In the genomic region with DNA sequence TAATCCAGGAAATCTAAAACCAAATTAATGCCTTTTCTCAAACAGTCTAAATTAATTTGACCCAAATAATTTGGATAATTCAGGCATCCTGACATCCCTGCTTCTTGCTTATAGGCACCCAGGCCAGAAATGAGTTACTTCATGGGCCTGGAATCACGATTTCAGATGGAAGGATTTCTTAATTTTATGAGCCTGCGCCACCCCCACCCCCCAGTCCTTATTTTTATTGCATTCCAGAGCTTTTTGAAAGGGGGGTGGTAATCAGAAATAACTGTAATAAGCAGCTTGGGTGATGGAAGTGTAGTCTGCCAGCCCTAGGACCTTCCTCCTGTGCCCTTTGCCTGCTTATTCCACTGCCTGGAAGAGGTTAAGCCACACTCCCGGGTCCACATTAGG, we compare ENCODE assay signal across 9 cellular contexts. TPM values are rescaled to one million over a fixed set of nuclear protein-coding genes. Genes with fewer than 3 reads are reported as not detected.
DNase-seq lines count a peak whose midpoint lies in the region; ATAC-seq and TF ChIP-seq lines count a peak whose summit lies in the region.
"Had no signal": no experiment of that assay in that cellular context is flagged by ENCODE, and none has a peak within 500 bp of the region (broad histone marks: within the 10 kb centered on the region; RNA-seq: fewer than 3 reads in every experiment).

No MANE protein-coding gene starts in this region.

- peak overlapping the region; percentile 70 for H3K9ac ChIP-seq in mammary epithelial cell (ENCODE audit: insufficient read depth, low read length)

- H3K79me2 ChIP-seq in mammary epithelial cell (ENCODE audit: insufficient read depth, low read length): peaks cover 52% of the 10 kb centered on the region

- H3K4me1 ChIP-seq in right atrium auricular region: peaks cover 0 to 42% of the 10 kb centered on the region in 2 donors
- peaks cover 29% of the 10 kb centered on the region for H3K4me1 ChIP-seq in mammary epithelial cell (ENCODE audit: insufficient read depth, low read length)
- peaks cover 56% of the 10 kb centered on the region for H3K4me1 ChIP-seq in mesodermal cell (ENCODE audit: control insufficient read depth, insufficient read depth, low read length, poor library complexity, severe bottlenecking)
- peaks cover 33% of the 10 kb centered on the region for H3K4me1 ChIP-seq in vagina

- DNase-seq in right atrium auricular region (ENCODE audit: low spot score) (no peak), left ventricle myocardium superior (no peak), mammary epithelial cell (no peak), vagina (ENCODE audit: extremely low spot score in 2 of 2) (no peak), GOT3 (lab: John Stamatoyannopoulos, UW) (no peak), cortex of kidney (lab: John Stamatoyannopoulos, UW) (no peak)

- TF ChIP-seq CTCF in right atrium auricular region (IDR thresholded peaks at IDR 0.05) (no peak), mammary epithelial cell (conservative IDR thresholded peaks at IDR 0.05 in 1 of 2, IDR thresholded peaks at IDR 0.05 in 1 of 2; ENCODE audit: extremely low read depth in 1 of 2, insufficient read depth in 1 of 2, low read depth in 1 of 2, low read length in 2 of 2) (no peak), vagina (IDR thresholded peaks at IDR 0.05) (no peak)

- ATAC-seq in left ventricle myocardium superior (no peak), HG03342 (IDR thresholded peaks at IDR 0.05; ENCODE audit: unreplicated experiment) (no peak)

- dilution Hi-C loops in mammary epithelial cell (cut with HindIII; ENCODE audit: low sequenced_read_pairs): no loop called here

- CTCF ChIA-PET in mammary epithelial cell (lab: Charles Lee; ENCODE audit: low non-redundant PET): interaction anchor here (0.5 kb wide), 1 partner anchor 130 kb away, joined by 6 read pairs; no protein-coding TSS in a partner anchor

- H3K4me3 ChIP-seq in right atrium auricular region (peak overlapping the region; percentile 99 to 100), mammary epithelial cell (replicated peaks in 1 of 3; ENCODE audit: insufficient read depth in 1 of 3, low read depth in 2 of 3, low read length in 3 of 3) (peak overlapping the region; percentile 78 to 99 (median 82)), mesodermal cell (ENCODE audit: extremely low read depth, insufficient read depth, low read length, poor library complexity, severe bottlenecking) (peak overlapping the region; percentile 96), vagina (peak overlapping the region; percentile 78 to 98)

- TSS peak; percentile 1 for BruUV-seq in mammary epithelial cell (replicated peaks; lab: Mats Ljungman, UMichigan)

- intact Hi-C loops in left ventricle myocardium superior (cut with micrococcal nuclease) (no loop called here), mammary epithelial cell (cut with micrococcal nuclease) (loop anchor here (2.0 kb wide), 1 partner anchor 41 kb away; a partner anchor contains a TSS), vagina (cut with DNase I) (no loop called here)

- H3K27ac ChIP-seq in right atrium auricular region (peak overlapping the region; percentile 97 to 99), mammary epithelial cell (ENCODE audit: insufficient read depth, low read depth, low read length) (peak overlapping the region; percentile 53), mesodermal cell (ENCODE audit: low read depth, low read length, severe bottlenecking) (peak overlapping the region; percentile 96), vagina (peak overlapping the region; percentile 94)

- in situ Hi-C loops in mammary epithelial cell (cut with MboI; ENCODE audit: low sequenced_read_pairs in 2 of 2): no loop called here

- no peaks in the 10 kb centered on the region for H4K20me1 ChIP-seq in mammary epithelial cell (ENCODE audit: insufficient read depth, low read length)

- 0% methylated on average over 3 of the region's 3 CpGs for WGBS in mammary epithelial cell (ENCODE audit: low coverage, missing lambda C conversion rate)
- WGBS in mesodermal cell (ENCODE audit: insufficient coverage in 2 of 2), 2 experiments: no CpG with 5 or more reads among the region's 3 CpGs

- H3K4me2 ChIP-seq in mammary epithelial cell (ENCODE audit: insufficient read depth, low read depth, low read length): peak overlapping the region; percentile 83

- peak overlapping the region; percentile 22 for H2AFZ ChIP-seq in mammary epithelial cell (ENCODE audit: low read depth, low read length)

- H3K9me3 ChIP-seq in right atrium auricular region (no peaks in the 10 kb centered on the region), mammary epithelial cell (replicated peaks; ENCODE audit: insufficient read depth, low read length) (no peaks in the 10 kb centered on the region), mesodermal cell (ENCODE audit: control insufficient read depth, low read length) (no peaks in the 10 kb centered on the region), vagina (no peaks in the 10 kb centered on the region)

- peaks cover 53% of the 10 kb centered on the region for H3K36me3 ChIP-seq in right atrium auricular region
- H3K36me3 ChIP-seq in mammary epithelial cell (ENCODE audit: insufficient read depth, low read length): peaks cover 33% of the 10 kb centered on the region
- peaks cover 72% of the 10 kb centered on the region for H3K36me3 ChIP-seq in mesodermal cell (ENCODE audit: control insufficient read depth, insufficient read depth, low read length)
- H3K36me3 ChIP-seq in vagina: peaks cover 0 to 55% of the 10 kb centered on the region in 2 donors

- H3K27me3 ChIP-seq in right atrium auricular region: no peaks in the 10 kb centered on the region
- H3K27me3 ChIP-seq in mammary epithelial cell (ENCODE audit: insufficient read depth, low read length): no peaks in the 10 kb centered on the region
- H3K27me3 ChIP-seq in vagina: no peaks in the 10 kb centered on the region

- no peak for TF ChIP-seq POLR2A in vagina (IDR thresholded peaks at IDR 0.05)

RNA-seq across cellular contexts. Expression of a gene that starts 1.3 kb away (rescaled TPM):
- total RNA-seq in right atrium auricular region (100 to 1,000 TPM; 183 to 235 TPM), left ventricle myocardium superior (318 TPM), mammary epithelial cell (100 to 1,000 TPM; 291 to 348 TPM), vagina (223 TPM)
- 441 TPM for polyA plus RNA-seq in mammary epithelial cell
- polyA minus RNA-seq in mammary epithelial cell: 388 TPM
- 612 TPM for polyA plus RNA-seq in mesodermal cell (2013, experiment 1 of 2)
- 553 TPM for polyA plus RNA-seq in mesodermal cell (2013, experiment 2 of 2)

RNA-seq across cellular contexts. Expression of a gene that starts 10.0 kb away (rescaled TPM):
- 10 to 100 TPM; 42.8 to 47.9 TPM for total RNA-seq in right atrium auricular region
- total RNA-seq in left ventricle myocardium superior: 75.6 TPM
- 10 to 100 TPM; 50.8 to 58.2 TPM for total RNA-seq in mammary epithelial cell
- 47.4 TPM for polyA plus RNA-seq in mammary epithelial cell
- polyA minus RNA-seq in mammary epithelial cell: 98.9 TPM
- 33.7 TPM for polyA plus RNA-seq in mesodermal cell (2013, experiment 1 of 2)
- polyA plus RNA-seq in mesodermal cell (2013, experiment 2 of 2): 27.1 TPM
- total RNA-seq in vagina: 94.0 TPM

RNA-seq across cellular contexts. Expression of a gene that starts 20.8 kb away (rescaled TPM):
- total RNA-seq in right atrium auricular region: 10 to 100 TPM; 43.5 to 66.1 TPM
- total RNA-seq in left ventricle myocardium superior: 76.8 TPM
- 10 to 100 TPM; 35.2 to 58.7 TPM for total RNA-seq in mammary epithelial cell
- 20.4 TPM for polyA plus RNA-seq in mammary epithelial cell
- 18.0 TPM for polyA minus RNA-seq in mammary epithelial cell
- polyA plus RNA-seq in mesodermal cell (2013, experiment 1 of 2): 86.1 TPM
- polyA plus RNA-seq in mesodermal cell (2013, experiment 2 of 2): 71.8 TPM
- total RNA-seq in vagina: 39.0 TPM

RNA-seq across cellular contexts. Expression of a gene that starts 40.8 kb away (rescaled TPM):
- total RNA-seq in right atrium auricular region (10 to 100 TPM; 19.6 to 24.3 TPM), left ventricle myocardium superior (33.1 TPM), mammary epithelial cell (10 to 100 TPM; 24.5 to 34.8 TPM), vagina (30.2 TPM)
- polyA plus RNA-seq in mammary epithelial cell: 32.8 TPM
- polyA minus RNA-seq in mammary epithelial cell: 61.6 TPM
- 39.7 TPM for polyA plus RNA-seq in mesodermal cell (2013, experiment 1 of 2)
- 34.4 TPM for polyA plus RNA-seq in mesodermal cell (2013, experiment 2 of 2)

RNA-seq across cellular contexts. Expression of a gene that starts 53.4 kb away (rescaled TPM):
- total RNA-seq in right atrium auricular region (not detected), left ventricle myocardium superior (not detected), mammary epithelial cell (under 1 TPM; 0.19 to 0.33 TPM), vagina (0.98 TPM)
- polyA plus RNA-seq in mammary epithelial cell: 0.01 TPM
- polyA minus RNA-seq in mammary epithelial cell: not detected
- polyA plus RNA-seq in mesodermal cell (2013, experiment 1 of 2): not detected
- polyA plus RNA-seq in mesodermal cell (2013, experiment 2 of 2): not detected
- total RNA-seq: M059J had no signal
